In the genomic region with DNA sequence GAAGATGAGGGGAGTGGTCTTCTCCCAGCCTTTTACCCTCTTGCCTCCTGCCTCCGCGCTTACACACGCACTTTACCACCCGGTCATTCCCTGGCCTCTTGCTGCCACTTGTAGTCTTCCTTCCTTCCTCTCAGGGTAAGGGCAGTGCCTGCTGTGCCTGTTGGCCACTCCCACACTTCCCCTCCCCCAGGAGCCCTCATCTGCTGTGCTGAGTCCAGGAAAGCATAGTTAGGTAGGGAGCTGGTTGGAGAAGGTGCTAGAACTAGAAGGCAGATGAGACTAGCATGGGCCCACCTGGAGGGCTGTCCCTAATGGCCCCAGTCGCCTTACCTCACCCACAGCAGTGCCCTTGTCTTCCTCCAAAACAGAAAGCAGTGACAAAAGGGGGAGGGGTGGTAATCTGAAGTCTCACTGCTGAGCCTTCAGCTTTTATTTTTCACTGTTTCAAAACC, we compare ENCODE assay signal across 9 cellular contexts. TPM values are rescaled to one million over a fixed set of nuclear protein-coding genes. Genes with fewer than 3 reads are reported as not detected.
DNase-seq lines count a peak whose midpoint lies in the region; ATAC-seq lines count a peak whose summit lies in the region.
"Had no signal": no experiment of that assay in that cellular context is flagged by ENCODE, and none has a peak within 500 bp of the region (broad histone marks: within the 10 kb centered on the region; RNA-seq: fewer than 3 reads in every experiment).

No MANE protein-coding gene starts in this region.

- peak overlapping the region; percentile 94 for H3K27ac Mint-ChIP-seq in activated naive CD4-positive, alpha-beta T cell treated with anti-CD3 and anti-CD28 coated beads, Interleukin-2, amount 10 ng/mL, durations not matched to agents 7 days and 5 days
- H3K27ac Mint-ChIP-seq in activated CD4-positive, alpha-beta memory T cell treated with anti-CD3 and anti-CD28 coated beads, Interleukin-2, amount 10 ng/mL, durations not matched to agents 7 days and 5 days = peak overlapping the region; percentile 88
- peak overlapping the region; percentile 85 for H3K27ac Mint-ChIP-seq in stimulated activated naive B cell treated with anti-CD40 and anti-IgM and Interleukin-4, amounts not matched to agents 10 μg/mL and 1 μg/mL and 100 μg/mL, for 72 hours

- POLR2A ChIA-PET in activated CD4-positive, alpha-beta memory T cell treated with anti-CD3 and anti-CD28 coated beads, Interleukin-2, amount 10 ng/mL, durations not matched to agents 7 days and 5 days (lab: Charles Lee) = interaction anchor here (0.8 to 2.6 kb wide), 5 partner anchors 27 to 133 kb away, joined by 3 to 23 read pairs (median 4); partner anchors contain the start of gene SUSD6

- no peaks in the 10 kb centered on the region for H3K27me3 Mint-ChIP-seq in activated naive CD4-positive, alpha-beta T cell treated with anti-CD3 and anti-CD28 coated beads, Interleukin-2, amount 10 ng/mL, durations not matched to agents 7 days and 5 days
- no peaks in the 10 kb centered on the region for H3K27me3 Mint-ChIP-seq in activated CD4-positive, alpha-beta memory T cell treated with anti-CD3 and anti-CD28 coated beads, Interleukin-2, amount 10 ng/mL, durations not matched to agents 7 days and 5 days
- no peaks in the 10 kb centered on the region for H3K27me3 Mint-ChIP-seq in stimulated activated naive B cell treated with anti-CD40 and anti-IgM and Interleukin-4, amounts not matched to agents 10 μg/mL and 1 μg/mL and 100 μg/mL, for 72 hours

- peak; percentile 54 for DNase-seq in activated naive CD4-positive, alpha-beta T cell treated with anti-CD3 and anti-CD28 coated beads, Interleukin-2, amount 10 ng/mL, durations not matched to agents 7 days and 5 days
- no peak for DNase-seq in activated naive CD4-positive, alpha-beta T cell (lab: John Stamatoyannopoulos, UW)
- peak; percentile 42 for DNase-seq in activated CD4-positive, alpha-beta memory T cell treated with anti-CD3 and anti-CD28 coated beads, Interleukin-2, amount 10 ng/mL, durations not matched to agents 7 days and 5 days
- DNase-seq in iPS DF 6.9 (ENCODE audit: low read depth, low spot score) = no peak
- DNase-seq in stimulated activated naive B cell treated with anti-CD40 and anti-IgM and Interleukin-4, amounts not matched to agents 10 μg/mL and 1 μg/mL and 100 μg/mL, for 72 hours = no peak
- no peak for DNase-seq in islet precursor cell
- no peak for DNase-seq in stimulated activated CD4-positive, alpha-beta T cell treated with anti-CD3 and anti-CD28 coated beads, Interleukin-12 subunit alpha, Interleukin-12 subunit beta, amount 100 ng/mL, for 4 hours

- peaks cover 15% of the 10 kb centered on the region for H3K4me1 ChIP-seq in iPS DF 6.9 (ENCODE audit: control insufficient read depth, insufficient read depth, low read length)

- H3K4me1 Mint-ChIP-seq in activated naive CD4-positive, alpha-beta T cell treated with anti-CD3 and anti-CD28 coated beads, Interleukin-2, amount 10 ng/mL, durations not matched to agents 7 days and 5 days = peaks cover 74% of the 10 kb centered on the region
- peaks cover 90% of the 10 kb centered on the region for H3K4me1 Mint-ChIP-seq in activated CD4-positive, alpha-beta memory T cell treated with anti-CD3 and anti-CD28 coated beads, Interleukin-2, amount 10 ng/mL, durations not matched to agents 7 days and 5 days
- H3K4me1 Mint-ChIP-seq in stimulated activated naive B cell treated with anti-CD40 and anti-IgM and Interleukin-4, amounts not matched to agents 10 μg/mL and 1 μg/mL and 100 μg/mL, for 72 hours = peaks cover 19 to 60% of the 10 kb centered on the region in 2 donors

- H3K4me3 Mint-ChIP-seq in activated naive CD4-positive, alpha-beta T cell treated with anti-CD3 and anti-CD28 coated beads, Interleukin-2, amount 10 ng/mL, durations not matched to agents 7 days and 5 days = peak overlapping the region; percentile 18
- H3K4me3 Mint-ChIP-seq in activated CD4-positive, alpha-beta memory T cell treated with anti-CD3 and anti-CD28 coated beads, Interleukin-2, amount 10 ng/mL, durations not matched to agents 7 days and 5 days = peak overlapping the region; percentile 33
- no peak overlapping the region for H3K4me3 Mint-ChIP-seq in stimulated activated naive B cell treated with anti-CD40 and anti-IgM and Interleukin-4, amounts not matched to agents 10 μg/mL and 1 μg/mL and 100 μg/mL, for 72 hours

- H3K27me3 ChIP-seq in iPS DF 6.9 (ENCODE audit: control insufficient read depth, insufficient read depth, low read length) = no peaks in the 10 kb centered on the region
- H3K27me3 ChIP-seq: SJSA1 had no signal

- peak overlapping the region; percentile 48 for H3K27ac ChIP-seq in iPS DF 6.9 (ENCODE audit: low read length)
- H3K27ac ChIP-seq: SJSA1 had no signal

- no peaks in the 10 kb centered on the region for H3K36me3 ChIP-seq in iPS DF 6.9 (ENCODE audit: control insufficient read depth, insufficient read depth, low read length)

- no peak for ATAC-seq in stimulated activated naive B cell treated with anti-CD40 and anti-IgM and Interleukin-4, amounts not matched to agents 10 μg/mL and 1 μg/mL and 100 μg/mL, for 72 hours (replicated peaks)
- ATAC-seq in HG02884 (IDR thresholded peaks at IDR 0.05; ENCODE audit: unreplicated experiment) = no peak

- no peaks in the 10 kb centered on the region for H3K9me3 ChIP-seq in iPS DF 6.9 (ENCODE audit: control insufficient read depth, insufficient read depth, low read length)
- H3K9me3 ChIP-seq: SJSA1 had no signal

- no CpG with 5 or more reads among the region's 5 CpGs for WGBS in iPS DF 6.9 (ENCODE audit: insufficient coverage, insufficient read length)

- H3K4me3 ChIP-seq in iPS DF 6.9 (ENCODE audit: low read length) = no peak overlapping the region
- H3K4me3 ChIP-seq: SJSA1 had no signal

- CTCF ChIA-PET in activated naive CD4-positive, alpha-beta T cell treated with anti-CD3 and anti-CD28 coated beads, Interleukin-2, amount 10 ng/mL, durations not matched to agents 7 days and 5 days (lab: Charles Lee) = interaction anchor here (0.8 to 1.6 kb wide), 4 partner anchors 14 to 100 kb away, joined by 3 to 6 read pairs (median 3); no protein-coding TSS in a partner anchor
- CTCF ChIA-PET in activated CD4-positive, alpha-beta memory T cell treated with anti-CD3 and anti-CD28 coated beads, Interleukin-2, amount 10 ng/mL, durations not matched to agents 7 days and 5 days (lab: Charles Lee) = interaction anchor here (3.5 kb wide), 1 partner anchor 101 kb away, joined by 13 read pairs; the partner anchor contains the start of gene SUSD6

- H3K9me3 Mint-ChIP-seq in activated naive CD4-positive, alpha-beta T cell treated with anti-CD3 and anti-CD28 coated beads, Interleukin-2, amount 10 ng/mL, durations not matched to agents 7 days and 5 days = no peaks in the 10 kb centered on the region
- H3K9me3 Mint-ChIP-seq in activated CD4-positive, alpha-beta memory T cell treated with anti-CD3 and anti-CD28 coated beads, Interleukin-2, amount 10 ng/mL, durations not matched to agents 7 days and 5 days = no peaks in the 10 kb centered on the region
- no peaks in the 10 kb centered on the region for H3K9me3 Mint-ChIP-seq in stimulated activated naive B cell treated with anti-CD40 and anti-IgM and Interleukin-4, amounts not matched to agents 10 μg/mL and 1 μg/mL and 100 μg/mL, for 72 hours

- peaks cover 68% of the 10 kb centered on the region for H3K36me3 Mint-ChIP-seq in activated naive CD4-positive, alpha-beta T cell treated with anti-CD3 and anti-CD28 coated beads, Interleukin-2, amount 10 ng/mL, durations not matched to agents 7 days and 5 days
- H3K36me3 Mint-ChIP-seq in activated CD4-positive, alpha-beta memory T cell treated with anti-CD3 and anti-CD28 coated beads, Interleukin-2, amount 10 ng/mL, durations not matched to agents 7 days and 5 days (ENCODE audit: low read depth) = peaks cover 66% of the 10 kb centered on the region
- peaks cover 37 to 52% of the 10 kb centered on the region in 2 donors for H3K36me3 Mint-ChIP-seq in stimulated activated naive B cell treated with anti-CD40 and anti-IgM and Interleukin-4, amounts not matched to agents 10 μg/mL and 1 μg/mL and 100 μg/mL, for 72 hours

RNA-seq across cellular contexts. Expression of gene SRSF5, which starts 54.3 kb away (rescaled TPM):
- total RNA-seq in activated CD4-positive, alpha-beta memory T cell treated with anti-CD3 and anti-CD28 coated beads, Interleukin-2, amount 10 ng/mL, durations not matched to agents 7 days and 5 days = 100 to 1,000 TPM; 368 to 376 TPM

Comparison
In these comparisons a context has a peak if more than half of its experiments do, and no peak if none do; other contexts are left out.
1. DNase-seq: peak in activated naive CD4-positive, alpha-beta T cell treated with anti-CD3 and anti-CD28 coated beads, Interleukin-2, amount 10 ng/mL, durations not matched to agents 7 days and 5 days (single experiment) and activated CD4-positive, alpha-beta memory T cell treated with anti-CD3 and anti-CD28 coated beads, Interleukin-2, amount 10 ng/mL, durations not matched to agents 7 days and 5 days (single experiment); none in activated naive CD4-positive, alpha-beta T cell (0 of 4), iPS DF 6.9 (single experiment), stimulated activated naive B cell treated with anti-CD40 and anti-IgM and Interleukin-4, amounts not matched to agents 10 μg/mL and 1 μg/mL and 100 μg/mL, for 72 hours (single experiment), islet precursor cell (single experiment) and stimulated activated CD4-positive, alpha-beta T cell treated with anti-CD3 and anti-CD28 coated beads, Interleukin-12 subunit alpha, Interleukin-12 subunit beta, amount 100 ng/mL, for 4 hours (single experiment).
2. H3K4me3 Mint-ChIP-seq: peak in activated naive CD4-positive, alpha-beta T cell treated with anti-CD3 and anti-CD28 coated beads, Interleukin-2, amount 10 ng/mL, durations not matched to agents 7 days and 5 days (single experiment) and activated CD4-positive, alpha-beta memory T cell treated with anti-CD3 and anti-CD28 coated beads, Interleukin-2, amount 10 ng/mL, durations not matched to agents 7 days and 5 days (single experiment); none in stimulated activated naive B cell treated with anti-CD40 and anti-IgM and Interleukin-4, amounts not matched to agents 10 μg/mL and 1 μg/mL and 100 μg/mL, for 72 hours (0 of 2).
3. Peak in every context shown above with its lines, with median percentiles within 50 percentile points of each other: H3K27ac Mint-ChIP-seq.